In genomic region chr1:40386796-40387195, GRCh38 we compare ENCODE assay signal across 9 cellular contexts. TPM values are rescaled to one million over a fixed set of nuclear protein-coding genes. Genes with fewer than 3 reads are reported as not detected.
A peak's percentile ranks its signal among the peaks of the same experiment; 100 is the strongest.
DNase-seq lines count a peak whose midpoint lies in the region; ATAC-seq and TF ChIP-seq lines count a peak whose summit lies in the region.
"Had no signal": no experiment of that assay in that cellular context is flagged by ENCODE, and none has a peak within 500 bp of the region (broad histone marks: within the 10 kb centered on the region; RNA-seq: fewer than 3 reads in every experiment).

No MANE protein-coding gene starts in this region.

- H3K36me3 ChIP-seq in thyroid gland (no peaks in the 10 kb centered on the region), brain microvascular endothelial cell (replicated peaks) (no peaks in the 10 kb centered on the region)

- H3K4me1 Mint-ChIP-seq in activated T-cell treated with anti-CD3 and anti-CD28 coated beads, Interleukin-2, amount 50 U/mL, for 72 hours (ENCODE audit: low read depth): peaks cover 90% of the 10 kb centered on the region
- peaks cover 86% of the 10 kb centered on the region for H3K4me1 Mint-ChIP-seq in activated T-helper 2 cell treated with anti-CD3 and anti-CD28 coated beads, Interferon-gamma antibody, Interleukin-2, Interleukin-4, amounts not matched to agents 10 μg/mL and 5 μg/mL and 100 μg/mL, durations not matched to agents 14 hours and 24 hours and 36 hours (ENCODE audit: low read depth)
- peaks cover 71% of the 10 kb centered on the region for H3K4me1 Mint-ChIP-seq in memory B cell

- peak overlapping the region; percentile 97 to 100 for H3K4me3 Mint-ChIP-seq in activated T-cell treated with anti-CD3 and anti-CD28 coated beads, Interleukin-2, amount 50 U/mL, for 72 hours
- H3K4me3 Mint-ChIP-seq in activated T-helper 2 cell treated with anti-CD3 and anti-CD28 coated beads, Interferon-gamma antibody, Interleukin-2, Interleukin-4, amounts not matched to agents 10 μg/mL and 5 μg/mL and 100 μg/mL, durations not matched to agents 14 hours and 24 hours and 36 hours (ENCODE audit: low read depth): peak overlapping the region; percentile 68
- H3K4me3 Mint-ChIP-seq in memory B cell: peak overlapping the region; percentile 72

- H3K27ac ChIP-seq in thyroid gland (peak overlapping the region in 2 of 3 donors; percentile 61 to 66), brain microvascular endothelial cell (no peak overlapping the region)

- peak overlapping the region; percentile 100 for H3K27ac Mint-ChIP-seq in activated T-cell treated with anti-CD3 and anti-CD28 coated beads, Interleukin-2, amount 50 U/mL, for 72 hours
- H3K27ac Mint-ChIP-seq in activated T-helper 2 cell treated with anti-CD3 and anti-CD28 coated beads, Interferon-gamma antibody, Interleukin-2, Interleukin-4, amounts not matched to agents 10 μg/mL and 5 μg/mL and 100 μg/mL, durations not matched to agents 14 hours and 24 hours and 36 hours: peak overlapping the region; percentile 99
- peak overlapping the region; percentile 100 for H3K27ac Mint-ChIP-seq in memory B cell

- TF ChIP-seq CTCF in thyroid gland (IDR thresholded peaks at IDR 0.05) (no peak), brain microvascular endothelial cell (IDR thresholded peaks at IDR 0.05; ENCODE audit: low read depth, low read length, missing control alignments) (no peak), GM10266 (IDR thresholded peaks at IDR 0.05; ENCODE audit: control insufficient read depth, insufficient read depth, low read depth, missing control alignments) (no peak)

- peaks cover 50 to 73% of the 10 kb centered on the region in 2 donors for H3K4me1 ChIP-seq in thyroid gland

- no peaks in the 10 kb centered on the region for H3K9me3 ChIP-seq in thyroid gland

- in situ Hi-C loops in brain microvascular endothelial cell (cut with HindIII; ENCODE audit: low pct_ligation_motif_present, low sequenced_read_pairs): no loop called here

- H3K27me3 ChIP-seq in thyroid gland (no peaks in the 10 kb centered on the region), brain microvascular endothelial cell (replicated peaks) (no peaks in the 10 kb centered on the region)

- DNase-seq in activated T-cell treated with anti-CD3 and anti-CD28 coated beads, Interleukin-2, amount 50 U/mL, for 72 hours: no peak
- DNase-seq in activated T-cell treated with anti-CD3 and anti-CD28 coated beads for 4 hours (no peak), memory B cell (ENCODE audit: low spot score in 2 of 2) (no peak), thyroid gland (no peak), brain microvascular endothelial cell (no peak), GM10266 (ENCODE audit: extremely low spot score) (no peak), RKO (ENCODE audit: low spot score) (no peak)
- no peak for DNase-seq in activated T-helper 2 cell treated with anti-CD3 and anti-CD28 coated beads, Interferon-gamma antibody, Interleukin-2, Interleukin-4, amounts not matched to agents 10 μg/mL and 5 μg/mL and 100 μg/mL, durations not matched to agents 14 hours and 24 hours and 36 hours (ENCODE audit: low spot score)
- DNase-seq: NCI-H2171 had no signal

- H3K36me3 Mint-ChIP-seq in activated T-cell treated with anti-CD3 and anti-CD28 coated beads, Interleukin-2, amount 50 U/mL, for 72 hours (ENCODE audit: insufficient read depth in 2 of 2): peaks cover 51 to 64% of the 10 kb centered on the region in 2 donors
- peaks cover 68% of the 10 kb centered on the region for H3K36me3 Mint-ChIP-seq in activated T-helper 2 cell treated with anti-CD3 and anti-CD28 coated beads, Interferon-gamma antibody, Interleukin-2, Interleukin-4, amounts not matched to agents 10 μg/mL and 5 μg/mL and 100 μg/mL, durations not matched to agents 14 hours and 24 hours and 36 hours (ENCODE audit: low read depth)
- peaks cover 35% of the 10 kb centered on the region for H3K36me3 Mint-ChIP-seq in memory B cell

- 83 to 87% methylated on average over 9 of the region's 9 CpGs for WGBS in thyroid gland, 2 donors

- intact Hi-C loops in activated T-helper 2 cell treated with anti-CD3 and anti-CD28 coated beads, Interferon-gamma antibody, Interleukin-2, Interleukin-4, amounts not matched to agents 10 μg/mL and 5 μg/mL and 100 μg/mL, durations not matched to agents 14 hours and 24 hours and 36 hours (cut with micrococcal nuclease): loop anchor here (5.0 kb wide), 1 partner anchor 44 kb away; no protein-coding TSS in a partner anchor
- intact Hi-C loops in thyroid gland (cut with DNase I): no loop called here

- H3K4me3 ChIP-seq in thyroid gland (replicated peaks in 1 of 3) (no peak overlapping the region), brain microvascular endothelial cell (ENCODE audit: low read depth, low read length) (no peak overlapping the region)

- TF ChIP-seq POLR2A in thyroid gland (IDR thresholded peaks at IDR 0.05): no peak

- H3K27me3 Mint-ChIP-seq in activated T-cell treated with anti-CD3 and anti-CD28 coated beads, Interleukin-2, amount 50 U/mL, for 72 hours (ENCODE audit: low read depth): no peaks in the 10 kb centered on the region
- no peaks in the 10 kb centered on the region for H3K27me3 Mint-ChIP-seq in activated T-helper 2 cell treated with anti-CD3 and anti-CD28 coated beads, Interferon-gamma antibody, Interleukin-2, Interleukin-4, amounts not matched to agents 10 μg/mL and 5 μg/mL and 100 μg/mL, durations not matched to agents 14 hours and 24 hours and 36 hours (ENCODE audit: low read depth)
- H3K27me3 Mint-ChIP-seq in memory B cell: no peaks in the 10 kb centered on the region

- H3K9me3 Mint-ChIP-seq in activated T-cell treated with anti-CD3 and anti-CD28 coated beads, Interleukin-2, amount 50 U/mL, for 72 hours: no peaks in the 10 kb centered on the region
- no peaks in the 10 kb centered on the region for H3K9me3 Mint-ChIP-seq in activated T-helper 2 cell treated with anti-CD3 and anti-CD28 coated beads, Interferon-gamma antibody, Interleukin-2, Interleukin-4, amounts not matched to agents 10 μg/mL and 5 μg/mL and 100 μg/mL, durations not matched to agents 14 hours and 24 hours and 36 hours
- H3K9me3 Mint-ChIP-seq in memory B cell: no peaks in the 10 kb centered on the region

- ATAC-seq in activated T-cell treated with anti-CD3 and anti-CD28 coated beads, Interleukin-2, amount 50 U/mL, for 72 hours (replicated peaks in 1 of 2): no peak
- ATAC-seq in memory B cell (ENCODE audit: low read depth): no peak

RNA-seq across cellular contexts. Expression of gene SMAP2, which starts 13.3 kb away (rescaled TPM):
- total RNA-seq in activated T-cell treated with anti-CD3 and anti-CD28 coated beads, Interleukin-2, amount 50 U/mL, for 72 hours: 100 to 1,000 TPM; 487 to 586 TPM
- 185 and 186 TPM in 2 replicates for total RNA-seq in activated T-helper 2 cell treated with anti-CD3 and anti-CD28 coated beads, Interferon-gamma antibody, Interleukin-2, Interleukin-4, amounts not matched to agents 10 μg/mL and 5 μg/mL and 100 μg/mL, durations not matched to agents 14 hours and 24 hours and 36 hours
- 10 to 100 TPM; 21.9 to 29.3 (median 26.8) TPM for total RNA-seq in thyroid gland
